Comparison of ENCODE assay signal across 29 cellular contexts in the genomic region with DNA sequence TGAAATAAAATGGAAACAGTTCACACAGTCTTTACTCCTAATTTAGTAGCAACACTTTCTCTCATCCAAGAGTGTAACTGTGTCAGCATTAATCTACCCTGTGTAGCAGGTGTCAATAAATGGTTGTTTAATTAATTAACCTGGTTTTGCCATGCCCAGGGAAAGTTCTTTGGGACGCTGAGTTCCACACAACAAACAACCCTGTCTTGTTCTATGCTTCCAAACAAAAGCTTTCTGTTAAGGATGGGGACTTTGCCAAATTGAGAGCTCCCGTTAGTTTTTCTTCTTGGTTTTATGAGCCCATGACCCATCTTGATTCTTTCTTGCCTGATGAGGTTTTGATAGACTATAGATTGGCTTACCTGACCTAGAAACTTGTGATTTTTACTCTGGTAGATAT.
"Had no signal": no experiment of that assay in that cellular context is flagged by ENCODE, and none has a peak within 500 bp of the region (broad histone marks: within the 10 kb centered on the region; RNA-seq: fewer than 3 reads in every experiment).

No MANE protein-coding gene starts in this region.

- ATAC-seq: activated naive CD8-positive, alpha-beta T cell treated with anti-CD3 and anti-CD28 coated beads, Interleukin-2, amount 50 U/mL, for 24 hours; activated T-cell treated with anti-CD3 and anti-CD28 coated beads, Interleukin-2, amount 50 U/mL, for 4 hours; PC-3; T-cell; T-helper 17 cell had no signal

- H3K4me1 ChIP-seq: Peyer's patch, SJSA1 had no signal

- H3K27ac ChIP-seq: brain microvascular endothelial cell, Peyer's patch, SJSA1, VCaP had no signal

- H3K36me3 ChIP-seq: brain microvascular endothelial cell, Peyer's patch, SJSA1 had no signal

- H3K9me3 ChIP-seq: Peyer's patch, SK-N-SH had no signal

- H3K27me3 ChIP-seq: brain microvascular endothelial cell, Peyer's patch, SJSA1 had no signal

- H3K4me3 ChIP-seq: Peyer's patch, SJSA1 had no signal

- DNase-seq: activated B cell treated with CpG ODN at 0.5 μM for 24 hours; activated CD4-positive, alpha-beta memory T cell treated with anti-CD3 and anti-CD28 coated beads for 36 hours; activated CD4-positive, alpha-beta T cell treated with anti-CD3 and anti-CD28 coated beads for 4 hours; activated CD4-positive, alpha-beta T cell treated with anti-CD3 and anti-CD28 coated beads, Interleukin-2, amount 50 U/mL, for 1 hour; activated CD4-positive, CD25-positive, alpha-beta regulatory T cell treated with anti-CD3 and anti-CD28 coated beads, Interleukin-2, amount 50 U/mL, for 72 hours; activated CD8-positive, alpha-beta memory T cell treated with anti-CD3 and anti-CD28 coated beads, Interleukin-2, amount 50 U/mL, for 4 hours; activated naive CD4-positive, alpha-beta T cell treated with anti-CD3 and anti-CD28 coated beads, Interleukin-2, amount 10 ng/mL, durations not matched to agents 7 days and 5 days; activated naive CD8-positive, alpha-beta T cell treated with anti-CD3 and anti-CD28 coated beads, Interleukin-2, amount 50 U/mL, for 24 hours; activated T-cell treated with anti-CD3 and anti-CD28 coated beads for 4 hours; activated T-cell treated with anti-CD3 and anti-CD28 coated beads, Interleukin-2, amount 50 U/mL, for 4 hours; brain microvascular endothelial cell; Karpas-422; KBM-7; NCI-H1048; NCI-H1105 treated with DMSO at 0.1 percent for 48 hours; NCI-H1436 treated with DMSO at 0.1 percent for 48 hours; NCI-H1694 treated with DMSO at 0.1 percent for 48 hours; NCI-H2029; NCI-H345; NCI-H524 treated with DMSO at 0.1 percent for 48 hours; PC-3; Peyer's patch; RPMI8226; SHP77 treated with DMSO at 0.1 percent for 48 hours; SK-N-SH; T-cell; T-helper 17 cell had no signal
